In the genomic region with DNA sequence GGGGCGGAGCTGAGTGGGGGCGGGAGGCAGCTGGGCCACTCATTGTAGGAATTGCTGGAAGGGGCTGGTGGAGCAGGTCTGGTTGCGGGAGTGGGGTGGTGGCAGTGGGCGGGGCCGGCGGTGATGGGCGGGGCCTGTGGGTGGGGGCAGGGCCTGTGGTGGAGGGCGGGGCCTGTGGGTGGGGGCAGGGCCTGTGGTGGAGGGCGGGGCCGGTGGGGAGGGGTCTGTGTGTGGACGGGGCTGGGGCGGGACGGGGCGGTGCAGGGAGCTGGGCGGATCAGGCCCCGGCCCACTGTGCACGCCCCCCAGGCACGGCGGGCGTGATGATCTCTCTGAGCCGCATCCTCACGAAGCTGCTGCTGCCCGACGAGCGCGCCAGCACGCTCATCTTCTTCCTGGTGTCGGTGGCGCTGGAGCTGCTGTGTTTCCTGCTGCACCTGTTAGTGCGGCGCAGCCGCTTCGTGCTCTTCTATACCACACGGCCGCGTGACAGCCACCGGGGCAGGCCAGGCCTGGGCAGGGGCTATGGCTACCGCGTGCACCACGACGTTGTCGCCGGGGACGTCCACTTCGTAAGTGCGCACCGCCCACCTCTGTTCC, we compare ENCODE assay signal across 8 cellular contexts. TPM values are rescaled to one million over a fixed set of nuclear protein-coding genes. Genes with fewer than 3 reads are reported as not detected.
DNase-seq lines count a peak whose midpoint lies in the region.

No MANE protein-coding gene starts in this region.

- no peak overlapping the region for H3K9ac ChIP-seq in iPS-20b (ENCODE audit: low read depth, low read length)

- CTCF ChIA-PET in CD4-positive, alpha-beta memory T cell (lab: Charles Lee; ENCODE audit: partially characterized antibody), result interaction anchor here (1.0 kb wide), 1 partner anchor 56 kb away, joined by 3 read pairs; no protein-coding TSS in a partner anchor

- H3K4me1 ChIP-seq in CD4-positive, alpha-beta memory T cell (ENCODE audit: insufficient read depth, low read length), result peaks cover 14% of the 10 kb centered on the region
- H3K4me1 ChIP-seq in iPS-20b (ENCODE audit: insufficient read depth, low read length), result no peaks in the 10 kb centered on the region; the same call in 1 of the 2 replicates

- peaks cover 0 to 2% of the 10 kb centered on the region in 2 donors for H3K27me3 Mint-ChIP-seq in CD4-positive, alpha-beta memory T cell

- peak overlapping the region in 1 of 2 donors; percentile 44 for H3K4me3 ChIP-seq in CD4-positive, alpha-beta memory T cell (ENCODE audit: low read length in 2 of 2)
- peak overlapping the region; percentile 59 for H3K4me3 ChIP-seq in Jurkat, Clone E6-1 (ENCODE audit: low read length)
- peak overlapping the region; percentile 57 for H3K4me3 ChIP-seq in iPS-20b (ENCODE audit: low read length)

- H3K27me3 ChIP-seq in CD4-positive, alpha-beta memory T cell (ENCODE audit: insufficient read depth, low read length), result no peaks in the 10 kb centered on the region
- H3K27me3 ChIP-seq in iPS-20b (ENCODE audit: insufficient read depth, low read length), result peaks cover 14% of the 10 kb centered on the region

- peak overlapping the region in 6 of 7 donors; percentile 65 to 95 (median 80) for H3K27ac Mint-ChIP-seq in CD4-positive, alpha-beta memory T cell

- POLR2A ChIA-PET in CD4-positive, alpha-beta memory T cell (lab: Charles Lee; ENCODE audit: partially characterized antibody), result no interaction called here

- DNase-seq in CD4-positive, alpha-beta memory T cell, result peak; percentile 74 to 85 (median 80)
- DNase-seq in Jurkat, Clone E6-1 (ENCODE audit: low read depth, low spot score), result peak; percentile 88
- DNase-seq in activated CD8-positive, alpha-beta memory T cell treated with anti-CD3 and anti-CD28 coated beads, Interleukin-2, amount 50 U/mL, for 24 hours (ENCODE audit: extremely low read depth), result peak; percentile 32
- peak; percentile 32 for DNase-seq in stimulated activated CD8-positive, alpha-beta memory T cell treated with anti-CD3 and anti-CD28 coated beads, Interleukin-7, amount 100 ng/mL, for 24 hours (ENCODE audit: low read depth)
- no peak for DNase-seq in NCI-H510A (lab: John Stamatoyannopoulos, UW)
- DNase-seq in DMS153 (lab: John Stamatoyannopoulos, UW), result no peak
- no peak for DNase-seq in NCI-H2107 treated with DMSO at 0.1 percent for 48 hours (lab: John Stamatoyannopoulos, UW; ENCODE audit: unreplicated experiment)

- no peaks in the 10 kb centered on the region for H3K9me3 ChIP-seq in CD4-positive, alpha-beta memory T cell (ENCODE audit: control insufficient read depth in 1 of 2, low read length in 2 of 2)
- H3K9me3 ChIP-seq in iPS-20b (ENCODE audit: insufficient read depth, low read depth, low read length), result no peaks in the 10 kb centered on the region

- H3K36me3 Mint-ChIP-seq in CD4-positive, alpha-beta memory T cell, result no peaks in the 10 kb centered on the region

- no peaks in the 10 kb centered on the region for H3K36me3 ChIP-seq in CD4-positive, alpha-beta memory T cell (ENCODE audit: insufficient read depth, low read length)
- peaks cover 4% of the 10 kb centered on the region; the same call in 1 of the 2 replicates for H3K36me3 ChIP-seq in iPS-20b (ENCODE audit: insufficient read depth, low read depth, low read length)

- H3K4me1 Mint-ChIP-seq in CD4-positive, alpha-beta memory T cell, result peaks cover 10 to 13% (median 10%) of the 10 kb centered on the region in 4 donors

- intact Hi-C loops in CD4-positive, alpha-beta memory T cell (cut with micrococcal nuclease), result loop anchor here (1.0 kb wide), 1 partner anchor 106 kb away; a partner anchor contains a TSS

- H3K4me3 Mint-ChIP-seq in CD4-positive, alpha-beta memory T cell, result peak overlapping the region; percentile 84 to 92 (median 87)

- no peak overlapping the region for H3K27ac ChIP-seq in CD4-positive, alpha-beta memory T cell (ENCODE audit: low read depth, low read length)
- H3K27ac ChIP-seq in iPS-20b (ENCODE audit: low read length), result no peak overlapping the region

- H3K9me3 Mint-ChIP-seq in CD4-positive, alpha-beta memory T cell, result peaks cover 0 to 24% (median 7%) of the 10 kb centered on the region in 8 donors

RNA-seq across cellular contexts. Expression of a gene that starts 14.0 kb away (rescaled TPM):
- total RNA-seq in CD4-positive, alpha-beta memory T cell, result under 1 TPM; 0.36 to 0.76 TPM
- under 1 TPM; 0.50 to 0.82 TPM for polyA plus RNA-seq in CD4-positive, alpha-beta memory T cell
- 17.8 TPM for polyA plus RNA-seq in Jurkat, Clone E6-1 (2012; ENCODE audit: insufficient read depth, insufficient read length)

Comparison
In these comparisons a context has a peak if more than half of its experiments do, and no peak if none do; other contexts are left out.
1. DNase-seq: peak in CD4-positive, alpha-beta memory T cell (5 of 5), Jurkat, Clone E6-1 (single experiment), activated CD8-positive, alpha-beta memory T cell treated with anti-CD3 and anti-CD28 coated beads, Interleukin-2, amount 50 U/mL, for 24 hours (single experiment) and stimulated activated CD8-positive, alpha-beta memory T cell treated with anti-CD3 and anti-CD28 coated beads, Interleukin-7, amount 100 ng/mL, for 24 hours (single experiment); none in NCI-H510A (single experiment), DMS153 (single experiment) and NCI-H2107 treated with DMSO at 0.1 percent for 48 hours (single experiment).